8 cellular contexts compared by ENCODE assay signal in genomic region chr7:38179719-38180333, GRCh38. TPM values are rescaled to one million over a fixed set of nuclear protein-coding genes. Genes with fewer than 3 reads are reported as not detected.
DNase-seq lines count a peak whose midpoint lies in the region; ATAC-seq, FAIRE-seq and TF ChIP-seq lines count a peak whose summit lies in the region.
"Had no signal": no experiment of that assay in that cellular context is flagged by ENCODE, and none has a peak within 500 bp of the region (broad histone marks: within the 10 kb centered on the region; RNA-seq: fewer than 3 reads in every experiment).

No MANE protein-coding gene starts in this region.

- H3K4me2 ChIP-seq in smooth muscle cell = peak overlapping the region; percentile 85

- peak overlapping the region; percentile 28 for H3K9ac ChIP-seq in smooth muscle cell (ENCODE audit: low read depth)

- H3K27ac Mint-ChIP-seq in T-helper 17 cell = peak overlapping the region; percentile 94

- H3K36me3 ChIP-seq in smooth muscle cell (ENCODE audit: low read depth) = no peaks in the 10 kb centered on the region

- no peaks in the 10 kb centered on the region for H3K36me3 Mint-ChIP-seq in T-helper 17 cell (ENCODE audit: low read depth)

- H3K4me1 Mint-ChIP-seq in T-helper 17 cell = peaks cover 37% of the 10 kb centered on the region

- TF ChIP-seq CTCF in smooth muscle cell (IDR thresholded peaks at IDR 0.05; ENCODE audit: borderline replicate concordance, insufficient read depth, poor library complexity, severe bottlenecking) = no peak

- H3K9me3 ChIP-seq in T-helper 17 cell (ENCODE audit: control insufficient read depth, low read length, poor library complexity, severe bottlenecking) (no peaks in the 10 kb centered on the region), smooth muscle cell (replicated peaks; ENCODE audit: low read depth) (no peaks in the 10 kb centered on the region)

- H3K4me3 ChIP-seq in smooth muscle cell = peak overlapping the region; percentile 81

- 52% methylated on average over 3 of the region's 3 CpGs for WGBS in smooth muscle cell (ENCODE audit: low lambda C conversion rate)

- DNase-seq in GM19239 (ENCODE audit: insufficient read length, low spot score) (no peak), T-helper 17 cell (no peak), fibroblast of peridontal ligament (ENCODE audit: extremely low read depth) (peak; percentile 49), smooth muscle cell (lab: John Stamatoyannopoulos, UW; ENCODE audit: unreplicated experiment) (no peak), NCI-H2029 (lab: John Stamatoyannopoulos, UW) (no peak), DMS79 (lab: John Stamatoyannopoulos, UW) (no peak)
- DNase-seq in stimulated activated CD4-positive, alpha-beta T cell treated with anti-CD3 and anti-CD28 coated beads, Interleukin-2, amount 100 ng/mL, for 48 hours = no peak
- DNase-seq: MV-4-11 had no signal

- H3K4me1 ChIP-seq in smooth muscle cell (ENCODE audit: low read depth) = peaks cover 21% of the 10 kb centered on the region

- no peaks in the 10 kb centered on the region for H3K27me3 ChIP-seq in smooth muscle cell (ENCODE audit: low read depth)

- H4K20me1 ChIP-seq in smooth muscle cell (ENCODE audit: low read depth) = peaks cover 50% of the 10 kb centered on the region

- no peaks in the 10 kb centered on the region for H3F3A ChIP-seq in smooth muscle cell (ENCODE audit: low read depth)

- H3K4me3 Mint-ChIP-seq in T-helper 17 cell = peak overlapping the region; percentile 95

- no peak for ATAC-seq in T-helper 17 cell

- H3K27me3 Mint-ChIP-seq in T-helper 17 cell = peaks cover 5% of the 10 kb centered on the region

- FAIRE-seq in GM19239 (lab: Jason Lieb, UNC) = peak; percentile 65

- no peak overlapping the region for H2AFZ ChIP-seq in smooth muscle cell (ENCODE audit: low read depth)

- H3K27ac ChIP-seq in smooth muscle cell (ENCODE audit: low read depth) = peak overlapping the region; percentile 91

- H3K79me2 ChIP-seq in smooth muscle cell (ENCODE audit: low read depth) = peaks cover 62% of the 10 kb centered on the region

RNA-seq across cellular contexts. Expression of gene STARD3NL, which starts 1.8 kb away (rescaled TPM):
- total RNA-seq in T-helper 17 cell (10 to 100 TPM; 14.1 to 18.0 TPM), smooth muscle cell (62.5 and 96.8 TPM in 2 replicates)
- polyA plus RNA-seq in smooth muscle cell = 69.9 and 81.6 TPM in 2 replicates
